8 cellular contexts compared by ENCODE assay signal in genomic region chr3:128875556-128876120, GRCh38. TPM values are rescaled to one million over a fixed set of nuclear protein-coding genes. Genes with fewer than 3 reads are reported as not detected.
DNase-seq lines count a peak whose midpoint lies in the region; ATAC-seq and TF ChIP-seq lines count a peak whose summit lies in the region.

No MANE protein-coding gene starts in this region.

- DNase-seq in NCI-H526 (lab: John Stamatoyannopoulos, UW) = peak; percentile 18 to 60
- no peak for DNase-seq in NCI-H526 treated with DMSO at 0.1 percent for 48 hours (lab: John Stamatoyannopoulos, UW)
- DNase-seq in NCI-H69 (lab: John Stamatoyannopoulos, UW) = peak; percentile 54
- peak; percentile 62 for DNase-seq in activated CD8-positive, alpha-beta memory T cell treated with anti-CD3 and anti-CD28 coated beads, Interleukin-2, amount 50 U/mL, for 4 hours
- no peak for DNase-seq in fibroblast of the aortic adventitia (ENCODE audit: low read depth)
- DNase-seq in stimulated activated CD4-positive, alpha-beta T cell treated with anti-CD3 and anti-CD28 coated beads, Interleukin-12 subunit alpha, Interleukin-12 subunit beta, amount 100 ng/mL, for 4 hours = peak; percentile 54
- DNase-seq in NK-92 (lab: John Stamatoyannopoulos, UW; ENCODE audit: unreplicated experiment) = no peak

- TF ChIP-seq CTCF in fibroblast of the aortic adventitia (IDR thresholded peaks at IDR 0.05; ENCODE audit: insufficient read depth, low read length) = peak; percentile 19

- H3K4me3 ChIP-seq in fibroblast of the aortic adventitia (ENCODE audit: low read depth, low read length) = no peak overlapping the region

- ATAC-seq in HG02623 (IDR thresholded peaks at IDR 0.05; ENCODE audit: unreplicated experiment) = no peak

RNA-seq across cellular contexts. Expression of gene ACAD9, which starts 3.8 kb away (rescaled TPM):
- total RNA-seq in fibroblast of the aortic adventitia (ENCODE audit: low replicate concordance) = 40.9 and 46.0 TPM in 2 replicates

Comparison
In these comparisons a context has a peak if more than half of its experiments do, and no peak if none do; other contexts are left out.
1. DNase-seq: peak in NCI-H526 (2 of 2), NCI-H69 (single experiment), activated CD8-positive, alpha-beta memory T cell treated with anti-CD3 and anti-CD28 coated beads, Interleukin-2, amount 50 U/mL, for 4 hours (single experiment) and stimulated activated CD4-positive, alpha-beta T cell treated with anti-CD3 and anti-CD28 coated beads, Interleukin-12 subunit alpha, Interleukin-12 subunit beta, amount 100 ng/mL, for 4 hours (single experiment); none in NCI-H526 treated with DMSO at 0.1 percent for 48 hours (single experiment), fibroblast of the aortic adventitia (single experiment) and NK-92 (single experiment).